In genomic region chr13:26328326-26328725, GRCh38 we compare ENCODE assay signal across 36 cellular contexts.
"Had no signal": no experiment of that assay in that cellular context is flagged by ENCODE, and none has a peak within 500 bp of the region (broad histone marks: within the 10 kb centered on the region; RNA-seq: fewer than 3 reads in every experiment).

No MANE protein-coding gene starts in this region.

- H3K27me3 ChIP-seq: adrenal gland, brain microvascular endothelial cell, MG63 had no signal

- H3K4me1 ChIP-seq: adrenal gland had no signal

- ATAC-seq: activated naive CD4-positive, alpha-beta T cell treated with anti-CD3 and anti-CD28 coated beads, Interleukin-2, amount 50 U/mL, for 72 hours; activated T-cell treated with anti-CD3 and anti-CD28 coated beads, Interleukin-2, amount 50 U/mL, for 4 hours; Right ventricle myocardium inferior; SK-N-SH treated with all-trans-retinoic acid at 6 μM for 48 hours had no signal

- DNase-seq: activated B cell treated with CpG ODN at 0.5 μM for 24 hours; activated CD4-positive, alpha-beta memory T cell treated with anti-CD3 and anti-CD28 coated beads for 36 hours; activated CD4-positive, alpha-beta T cell treated with anti-CD3 and anti-CD28 coated beads for 4 hours; activated CD4-positive, alpha-beta T cell treated with anti-CD3 and anti-CD28 coated beads, Interleukin-2, amount 50 U/mL, for 1 hour; activated CD4-positive, CD25-positive, alpha-beta regulatory T cell treated with anti-CD3 and anti-CD28 coated beads, Interleukin-2, amount 50 U/mL, for 72 hours; activated CD8-positive, alpha-beta memory T cell treated with anti-CD3 and anti-CD28 coated beads, Interleukin-2, amount 50 U/mL, for 4 hours; activated gamma-delta T cell treated with Interleukin-2 at 50 U/mL for 16 hours; activated naive CD4-positive, alpha-beta T cell treated with anti-CD3 and anti-CD28 coated beads for 36 hours; activated T-cell treated with anti-CD3 and anti-CD28 coated beads for 4 hours; activated T-cell treated with anti-CD3 and anti-CD28 coated beads, Interleukin-2, amount 50 U/mL, for 4 hours; adrenal gland; anterior cingulate cortex; brain microvascular endothelial cell; central memory CD4-positive, alpha-beta T cell; Karpas-422; MG63; NCI-H1048; NCI-H1105 treated with DMSO at 0.1 percent for 48 hours; NCI-H1436; NCI-H1694; NCI-H2029; NCI-H345; NCI-H510A; NCI-H526; NCI-H748 treated with DMSO at 0.1 percent for 48 hours; NK-92 treated with Interleukin-12 subunit alpha and Interleukin-12 subunit beta, amount 100 ng/mL, for 24 hours; SIG-M5; T-helper 1 cell; T-helper 2 cell; T-helper 9 cell had no signal

- H3K4me3 ChIP-seq: adrenal gland, MG63, PC-9 had no signal

- H3K27ac ChIP-seq: adrenal gland, brain microvascular endothelial cell, PC-9, RWPE1, VCaP had no signal

- H3K9me3 ChIP-seq: adrenal gland, MG63 had no signal

- H3K36me3 ChIP-seq: adrenal gland, brain microvascular endothelial cell, MG63 had no signal

- H2AFZ ChIP-seq: PC-9 had no signal

- H3K4me2 ChIP-seq: PC-9 had no signal
